In genomic region chr3:62874398-62875102, GRCh38 we compare ENCODE assay signal across 8 cellular contexts. TPM values are rescaled to one million over a fixed set of nuclear protein-coding genes. Genes with fewer than 3 reads are reported as not detected.
DNase-seq lines count a peak whose midpoint lies in the region; ATAC-seq and TF ChIP-seq lines count a peak whose summit lies in the region.

No MANE protein-coding gene starts in this region.

- intact Hi-C loops in psoas muscle (cut with DNase I) = no loop called here

- peak overlapping the region; percentile 55 for H3K4me3 ChIP-seq in psoas muscle

- no peaks in the 10 kb centered on the region for H3K36me3 ChIP-seq in psoas muscle (ENCODE audit: insufficient read depth in 1 of 2, low read depth in 1 of 2)

- WGBS in psoas muscle, 3 donors = 1 to 2% (median 1%) methylated on average over 43 to 70 of the region's 70 CpGs

- ATAC-seq in GM19438 (IDR thresholded peaks at IDR 0.05; ENCODE audit: low read depth, unreplicated experiment) (peak; percentile 22), foreskin keratinocyte (peak; percentile 13), psoas muscle (no peak), HG03159 (IDR thresholded peaks at IDR 0.05; ENCODE audit: unreplicated experiment) (no peak), GM21576 (IDR thresholded peaks at IDR 0.05; ENCODE audit: unreplicated experiment) (no peak)

- H3K4me1 ChIP-seq in foreskin keratinocyte = peaks cover 4% of the 10 kb centered on the region
- H3K4me1 ChIP-seq in psoas muscle = no peaks in the 10 kb centered on the region

- peaks cover 66% of the 10 kb centered on the region for H3K27me3 ChIP-seq in foreskin keratinocyte
- H3K27me3 ChIP-seq in psoas muscle (ENCODE audit: insufficient read depth in 3 of 3, low read length in 2 of 3) = peaks cover 0 to 57% (median 24%) of the 10 kb centered on the region in 3 donors

- H3K27ac ChIP-seq in foreskin keratinocyte = no peak overlapping the region
- H3K27ac ChIP-seq in psoas muscle = no peak overlapping the region

- TF ChIP-seq CTCF in foreskin keratinocyte (conservative IDR thresholded peaks at IDR 0.05) (no peak), psoas muscle (IDR thresholded peaks at IDR 0.05) (no peak)

- H3K9me3 ChIP-seq in psoas muscle = no peaks in the 10 kb centered on the region

- DNase-seq in NCI-H510A treated with DMSO at 0.1 percent for 48 hours (lab: John Stamatoyannopoulos, UW) = peak; percentile 52
- no peak for DNase-seq in foreskin keratinocyte
- DNase-seq in psoas muscle = no peak
- DNase-seq in T-helper 9 cell = no peak
- no peak for DNase-seq in activated naive CD4-positive, alpha-beta T cell treated with Interleukin-2 at 50 U/mL for 16 hours

RNA-seq across cellular contexts. Expression of gene CADPS, which starts 0.7 kb away (rescaled TPM):
- total RNA-seq in foreskin keratinocyte (0.11 and 0.41 TPM in 2 replicates), psoas muscle (under 1 TPM in 1 of 4 donors, not detected in 3; 0.07 TPM)
- polyA plus RNA-seq in foreskin keratinocyte (0.15 and 0.17 TPM in 2 replicates), psoas muscle (under 1 TPM in 2 of 3 donors, not detected in 1; 0.01 to 0.04 TPM)

Comparison
In these comparisons a context has a peak if more than half of its experiments do, and no peak if none do; other contexts are left out.
1. ATAC-seq: peak in GM19438 (single experiment) and foreskin keratinocyte (single experiment); none in psoas muscle (0 of 4), HG03159 (single experiment) and GM21576 (single experiment).